ENCODE assay signal across 21 cellular contexts in genomic region chr6:5150676-5151075, GRCh38.
DNase-seq lines count a peak whose midpoint lies in the region; ATAC-seq, FAIRE-seq and TF ChIP-seq lines count a peak whose summit lies in the region.
"Had no signal": no experiment of that assay in that cellular context is flagged by ENCODE, and none has a peak within 500 bp of the region (broad histone marks: within the 10 kb centered on the region; RNA-seq: fewer than 3 reads in every experiment).

No MANE protein-coding gene starts in this region.

- peak; percentile 33 for DNase-seq in EH (ENCODE audit: low read depth)
- DNase-seq in PC-3: no peak
- DNase-seq in K562 (ENCODE audit: extremely low read depth in 1 of 4, low spot score in 3 of 4): no peak
- no peak for DNase-seq in HT-29 (ENCODE audit: low spot score)
- no peak for DNase-seq in SKM-1 (lab: John Stamatoyannopoulos, UW; ENCODE audit: unreplicated experiment)
- no peak for DNase-seq in G401 (ENCODE audit: low spot score)
- DNase-seq: BE2C; CD4-positive, CD25-positive, alpha-beta regulatory T cell; H7; NCI-H1048; NCI-H1417 treated with DMSO at 0.1 percent for 48 hours; NCI-H1694 treated with DMSO at 0.1 percent for 48 hours; NCI-H2081; NCI-H226; NCI-H510A; PC-9; SJCRH30; T-helper 1 cell had no signal

- no peak for TF ChIP-seq RAD21 in K562 (CRISPR knock-in tag; conservative IDR thresholded peaks at IDR 0.05 in 1 of 2, IDR thresholded peaks at IDR 0.05 in 1 of 2)

- no peak overlapping the region for H2AFZ ChIP-seq in PC-3 (ENCODE audit: low read length)
- no peak overlapping the region for H2AFZ ChIP-seq in K562 (ENCODE audit: low read depth, low read length)
- H2AFZ ChIP-seq: PC-9 had no signal

- H3K9me3 ChIP-seq in BLaER1 (no peaks in the 10 kb centered on the region), PC-3 (ENCODE audit: low read length) (no peaks in the 10 kb centered on the region), K562 (replicated peaks; ENCODE audit: control insufficient read depth, insufficient read depth, low read depth, low read length) (no peaks in the 10 kb centered on the region)
- H3K9me3 ChIP-seq: BE2C, SJCRH30 had no signal

- no peak for TF ChIP-seq POLR2A in K562 (conservative IDR thresholded peaks at IDR 0.05)

- no peaks in the 10 kb centered on the region for H3K9me1 ChIP-seq in K562 (ENCODE audit: control insufficient read depth, insufficient read depth, low read length)

- CTCF ChIA-PET in PC-3 (lab: Charles Lee) (no interaction called here), K562 (lab: Yijun Ruan, JAX; ENCODE audit: low intra/inter-chr PET ratio) (no interaction called here)

- no peaks in the 10 kb centered on the region for H4K20me1 ChIP-seq in BLaER1
- H4K20me1 ChIP-seq in PC-3 (ENCODE audit: low read length): no peaks in the 10 kb centered on the region
- H4K20me1 ChIP-seq in K562 (replicated peaks; ENCODE audit: control insufficient read depth, insufficient read depth, low read length): no peaks in the 10 kb centered on the region; the same call in 1 of the 2 replicates

- intact Hi-C loops in PC-3 (cut with micrococcal nuclease): no loop called here
- intact Hi-C loops in K562 (cut with micrococcal nuclease): no loop called here

- no peaks in the 10 kb centered on the region for H3F3A ChIP-seq in PC-3 (ENCODE audit: low read length, unreplicated experiment)

- POLR2A ChIA-PET in PC-3 (lab: Charles Lee; ENCODE audit: unreplicated experiment): interaction anchor here (0.5 kb wide), 1 partner anchor 93 kb away, joined by 4 read pairs; no protein-coding TSS in a partner anchor
- POLR2A ChIA-PET in K562 (lab: Yijun Ruan, JAX): interaction anchor here (0.8 kb wide), 1 partner anchor 16 kb away, joined by 3 read pairs; no protein-coding TSS in a partner anchor

- H3K4me1 ChIP-seq in BLaER1: peaks cover 28% of the 10 kb centered on the region
- peaks cover 23% of the 10 kb centered on the region for H3K4me1 ChIP-seq in PC-3 (ENCODE audit: insufficient read depth, low read length)
- H3K4me1 ChIP-seq in K562 (replicated peaks in 1 of 2; ENCODE audit: control insufficient read depth in 2 of 2, insufficient read depth in 2 of 2, low read length in 2 of 2): no peaks in the 10 kb centered on the region
- H3K4me1 ChIP-seq: BE2C, SJCRH30 had no signal

- H3K36me3 ChIP-seq in BLaER1 (no peaks in the 10 kb centered on the region), PC-3 (ENCODE audit: low read depth, low read length) (no peaks in the 10 kb centered on the region), K562 (ENCODE audit: control insufficient read depth, insufficient read depth, low read length) (no peaks in the 10 kb centered on the region)
- H3K36me3 ChIP-seq: BE2C, SJCRH30 had no signal

- FAIRE-seq in K562 (lab: Jason Lieb, UNC): no peak
- FAIRE-seq: GM12892 had no signal

- H3K79me2 ChIP-seq in PC-3 (ENCODE audit: low read length) (0 out of 2 replicates have a peak, but pooled peaks cover 8% of the 10 kb centered on the region), K562 (ENCODE audit: control insufficient read depth, insufficient read depth, low read length) (no peaks in the 10 kb centered on the region)

- H3K27ac ChIP-seq in BLaER1 (no peak overlapping the region), PC-3 (ENCODE audit: low read length) (peak overlapping the region; percentile 73), K562 (ENCODE audit: extremely low read depth, low read depth, low read length) (no peak overlapping the region)
- H3K27ac ChIP-seq: PC-9, SJCRH30 had no signal

- TF ChIP-seq EP300 in K562 (IDR thresholded peaks at IDR 0.05; ENCODE audit: low read length): no peak

- H3K4me2 ChIP-seq in BLaER1 (peak overlapping the region; percentile 56), PC-3 (ENCODE audit: low read length) (no peak overlapping the region), K562 (ENCODE audit: insufficient read depth, low read length) (no peak overlapping the region)
- H3K4me2 ChIP-seq: PC-9 had no signal

- ATAC-seq in PC-3: no peak
- ATAC-seq in K562: no peak
- ATAC-seq: Right ventricle myocardium inferior had no signal

- no peaks in the 10 kb centered on the region for H3K9me2 ChIP-seq in PC-3 (replicated peaks; ENCODE audit: low read length)

- in situ Hi-C loops in K562 (cut with MboI) (no loop called here), G401 (cut with HindIII; ENCODE audit: low sequenced_read_pairs) (no loop called here)

- H3K9ac ChIP-seq in BLaER1: no peak overlapping the region
- H3K9ac ChIP-seq in PC-3 (ENCODE audit: low read length): no peak overlapping the region
- no peak overlapping the region for H3K9ac ChIP-seq in K562 (ENCODE audit: insufficient read depth in 1 of 2, low read depth in 2 of 2, low read length in 2 of 2)

- H3K4me3 ChIP-seq in BLaER1 (no peak overlapping the region), PC-3 (ENCODE audit: low read length) (no peak overlapping the region), K562 (no peak overlapping the region)
- H3K4me3 ChIP-seq: PC-9, SJCRH30 had no signal

- TF ChIP-seq CTCF in PC-3 (conservative IDR thresholded peaks at IDR 0.05; ENCODE audit: low read depth, low read length) (no peak), K562 (IDR thresholded peaks at IDR 0.05 in 2 of 3, conservative IDR thresholded peaks at IDR 0.05 in 1 of 3; ENCODE audit: insufficient read depth in 2 of 3, low read depth in 1 of 3, low read length in 3 of 3) (no peak)

- BruUV-seq in PC-3 (replicated peaks; lab: Mats Ljungman, UMichigan): no TSS peak
- BruUV-seq in K562 (replicated peaks; lab: Mats Ljungman, UMichigan): no TSS peak

- no peaks in the 10 kb centered on the region for H3K27me3 ChIP-seq in BLaER1
- H3K27me3 ChIP-seq in PC-3 (ENCODE audit: low read length): no peaks in the 10 kb centered on the region
- H3K27me3 ChIP-seq in K562 (ENCODE audit: control insufficient read depth in 2 of 2, insufficient read depth in 2 of 2, low read length in 2 of 2): no peaks in the 10 kb centered on the region
- H3K27me3 ChIP-seq: BE2C, SJCRH30 had no signal

- 78% methylated on average over 3 of the region's 3 CpGs for WGBS in K562 (ENCODE audit: insufficient coverage, low coverage, missing lambda C conversion rate)

TF ChIP-seq in K562, 482 proteins besides CTCF, POLR2A, EP300 and RAD21:
- no peak for TF ChIP-seq GABPB1 (CRISPR knock-in tag; IDR thresholded peaks at IDR 0.05)
- TF ChIP-seq ZNF316 (IDR thresholded peaks at IDR 0.05): peak; percentile 79
- peak; percentile 34 for TF ChIP-seq MAFG (tag; conservative IDR thresholded peaks at IDR 0.05)
- no peak for TF ChIP-seq AFF1 (IDR thresholded peaks at IDR 0.05; ENCODE audit: low read depth in 1 of 2, partially characterized antibody in 2 of 2)
- peak; percentile 10; the same call in 1 of the 2 replicates for TF ChIP-seq MAFK (IDR thresholded peaks at IDR 0.05; ENCODE audit: low read length)
- no peak for TF ChIP-seq MCM7 (IDR thresholded peaks at IDR 0.05)
- TF ChIP-seq C11orf30 (IDR thresholded peaks at IDR 0.05; ENCODE audit: low read depth): peak; percentile 52; the same call in 1 of the 2 replicates
